Comparison of ENCODE assay signal across 8 cellular contexts in the genomic region with DNA sequence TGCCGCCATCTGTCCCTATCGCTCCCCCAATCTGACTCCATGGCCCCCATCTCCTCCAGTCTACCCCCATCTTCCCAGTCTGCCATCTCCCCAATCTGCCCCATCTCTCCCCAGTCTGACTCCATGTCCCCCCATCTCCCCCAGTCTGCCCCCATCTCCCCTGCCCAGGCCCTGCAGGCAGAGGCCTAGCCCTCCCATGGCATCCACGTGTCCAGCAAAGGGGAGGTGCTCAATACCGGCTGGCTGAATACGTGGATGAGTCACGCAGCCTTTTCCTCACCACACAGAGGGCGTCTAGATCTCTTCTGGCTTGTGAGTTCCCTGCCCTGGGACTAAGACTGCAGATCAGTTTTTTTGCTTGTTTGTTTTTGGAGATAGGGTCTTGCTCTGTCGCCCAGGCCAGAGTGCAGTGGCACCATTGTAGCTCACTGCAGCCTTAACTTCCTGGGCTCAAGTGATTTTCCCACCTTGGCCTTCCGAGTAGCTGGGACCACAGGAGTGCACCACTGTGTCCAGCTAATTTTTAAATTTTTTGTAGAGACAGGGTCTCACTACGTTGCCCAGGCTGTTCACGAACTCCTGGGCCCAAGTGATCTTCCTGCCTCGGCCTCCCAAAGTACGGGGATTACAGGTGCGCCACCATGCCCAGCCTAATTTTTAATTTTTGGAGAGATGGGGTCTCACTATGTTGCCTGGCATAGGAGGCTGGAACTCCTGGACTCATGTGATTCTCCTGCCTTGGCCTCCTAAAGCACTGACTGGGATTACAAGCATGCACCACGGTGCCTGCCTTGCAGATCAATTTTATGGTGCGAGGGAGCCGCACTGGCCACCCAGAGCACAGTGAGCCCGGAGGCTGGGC. TPM values are rescaled to one million over a fixed set of nuclear protein-coding genes. Genes with fewer than 3 reads are reported as not detected.
A peak's percentile ranks its signal among the peaks of the same experiment; 100 is the strongest.
DNase-seq lines count a peak whose midpoint lies in the region; ATAC-seq and TF ChIP-seq lines count a peak whose summit lies in the region.

No MANE protein-coding gene starts in this region.

- H3K27me3 Mint-ChIP-seq in activated CD4-positive, alpha-beta memory T cell treated with anti-CD3 and anti-CD28 coated beads, Interleukin-2, amount 10 ng/mL, durations not matched to agents 7 days and 5 days: no peaks in the 10 kb centered on the region

- H3K27ac Mint-ChIP-seq in activated CD4-positive, alpha-beta memory T cell treated with anti-CD3 and anti-CD28 coated beads, Interleukin-2, amount 10 ng/mL, durations not matched to agents 7 days and 5 days: peak overlapping the region; percentile 79

- CTCF ChIA-PET in activated CD4-positive, alpha-beta memory T cell treated with anti-CD3 and anti-CD28 coated beads, Interleukin-2, amount 10 ng/mL, durations not matched to agents 7 days and 5 days (lab: Charles Lee): interaction anchor here (0.6 kb wide), 1 partner anchor 40 kb away, joined by 3 read pairs; no protein-coding TSS in a partner anchor

- peaks cover 13% of the 10 kb centered on the region for H3K36me3 Mint-ChIP-seq in activated CD4-positive, alpha-beta memory T cell treated with anti-CD3 and anti-CD28 coated beads, Interleukin-2, amount 10 ng/mL, durations not matched to agents 7 days and 5 days (ENCODE audit: low read depth)

- H3K4me1 ChIP-seq in lower lobe of right lung: peaks cover 23% of the 10 kb centered on the region

- TF ChIP-seq CTCF in AG09319 (IDR thresholded peaks at IDR 0.05; ENCODE audit: low read depth, low read length) (no peak), lower lobe of right lung (IDR thresholded peaks at IDR 0.05) (no peak)

- peaks cover 51% of the 10 kb centered on the region for H3K4me1 Mint-ChIP-seq in activated CD4-positive, alpha-beta memory T cell treated with anti-CD3 and anti-CD28 coated beads, Interleukin-2, amount 10 ng/mL, durations not matched to agents 7 days and 5 days

- peak overlapping the region; percentile 86 for H3K27ac ChIP-seq in lower lobe of right lung

- peak overlapping the region; percentile 76 for H3K4me3 Mint-ChIP-seq in activated CD4-positive, alpha-beta memory T cell treated with anti-CD3 and anti-CD28 coated beads, Interleukin-2, amount 10 ng/mL, durations not matched to agents 7 days and 5 days

- H3K36me3 ChIP-seq in lower lobe of right lung: peaks cover 17% of the 10 kb centered on the region

- ATAC-seq in GM21423 (IDR thresholded peaks at IDR 0.05; ENCODE audit: unreplicated experiment): peak; percentile 19
- peak; percentile 89 to 93 for ATAC-seq in lower lobe of right lung
- no peak for ATAC-seq in GM19397 (IDR thresholded peaks at IDR 0.05; ENCODE audit: unreplicated experiment)

- no peaks in the 10 kb centered on the region for H3K9me3 Mint-ChIP-seq in activated CD4-positive, alpha-beta memory T cell treated with anti-CD3 and anti-CD28 coated beads, Interleukin-2, amount 10 ng/mL, durations not matched to agents 7 days and 5 days

- DNase-seq in AG09319 (ENCODE audit: extremely low read depth, low read depth) (peak; percentile 75), NCI-H748 (lab: John Stamatoyannopoulos, UW; ENCODE audit: unreplicated experiment) (peak; percentile 73), lower lobe of right lung (peak; percentile 84)
- peak; percentile 79 for DNase-seq in activated CD4-positive, alpha-beta memory T cell treated with anti-CD3 and anti-CD28 coated beads, Interleukin-2, amount 10 ng/mL, durations not matched to agents 7 days and 5 days
- peak; percentile 17 for DNase-seq in effector CD8-positive, alpha-beta T cell (lab: John Stamatoyannopoulos, UW)
- DNase-seq in stimulated activated CD4-positive, alpha-beta T cell treated with anti-CD3 and anti-CD28 coated beads, Interleukin-4, amount 100 ng/mL, for 48 hours (ENCODE audit: low read depth in 2 of 2): peak; percentile 51 to 64

- H3K27me3 ChIP-seq in lower lobe of right lung (ENCODE audit: low read depth): no peaks in the 10 kb centered on the region

- intact Hi-C loops in lower lobe of right lung (cut with DNase I): no loop called here

- peak overlapping the region; percentile 78 for H3K4me3 ChIP-seq in lower lobe of right lung

- no peaks in the 10 kb centered on the region for H3K9me3 ChIP-seq in lower lobe of right lung

- POLR2A ChIA-PET in activated CD4-positive, alpha-beta memory T cell treated with anti-CD3 and anti-CD28 coated beads, Interleukin-2, amount 10 ng/mL, durations not matched to agents 7 days and 5 days (lab: Charles Lee): interaction anchor here (1.8 to 2.4 kb wide), 2 partner anchors 15 to 30 kb away, joined by 4 to 11 read pairs; a partner anchor contains a TSS

RNA-seq across cellular contexts. Expression of a gene that starts 15.3 kb away (rescaled TPM):
- total RNA-seq in activated CD4-positive, alpha-beta memory T cell treated with anti-CD3 and anti-CD28 coated beads, Interleukin-2, amount 10 ng/mL, durations not matched to agents 7 days and 5 days: 10 to 100 TPM; 10.0 to 10.1 TPM
- total RNA-seq in lower lobe of right lung: 44.8 TPM

RNA-seq across cellular contexts. Expression of a gene that starts 46.0 kb away (rescaled TPM):
- not detected for total RNA-seq in activated CD4-positive, alpha-beta memory T cell treated with anti-CD3 and anti-CD28 coated beads, Interleukin-2, amount 10 ng/mL, durations not matched to agents 7 days and 5 days
- not detected for total RNA-seq in lower lobe of right lung

RNA-seq across cellular contexts. Expression of a gene that starts 53.7 kb away (rescaled TPM):
- total RNA-seq in activated CD4-positive, alpha-beta memory T cell treated with anti-CD3 and anti-CD28 coated beads, Interleukin-2, amount 10 ng/mL, durations not matched to agents 7 days and 5 days: 10 to 100 TPM; 17.4 to 18.2 TPM
- 12.9 TPM for total RNA-seq in lower lobe of right lung

RNA-seq across cellular contexts. Expression of a gene that starts 58.9 kb away (rescaled TPM):
- under 1 TPM in 1 of 2 experiments, not detected in 1; 0.15 TPM for total RNA-seq in activated CD4-positive, alpha-beta memory T cell treated with anti-CD3 and anti-CD28 coated beads, Interleukin-2, amount 10 ng/mL, durations not matched to agents 7 days and 5 days
- 26.0 TPM for total RNA-seq in lower lobe of right lung

Comparison
In these comparisons a context has a peak if more than half of its experiments do, and no peak if none do; other contexts are left out.
1. DNase-seq: peak in every context shown above with its lines; median percentile 84 in lower lobe of right lung; 79 in activated CD4-positive, alpha-beta memory T cell treated with anti-CD3 and anti-CD28 coated beads, Interleukin-2, amount 10 ng/mL, durations not matched to agents 7 days and 5 days; 75 in AG09319; 73 in NCI-H748; 58 in stimulated activated CD4-positive, alpha-beta T cell treated with anti-CD3 and anti-CD28 coated beads, Interleukin-4, amount 100 ng/mL, for 48 hours; 17 in effector CD8-positive, alpha-beta T cell.